Comparison of ENCODE assay signal across 14 cellular contexts in genomic region chr13:97786510-97786909, GRCh38.
DNase-seq lines count a peak whose midpoint lies in the region; ATAC-seq, FAIRE-seq and TF ChIP-seq lines count a peak whose summit lies in the region.
"Had no signal": no experiment of that assay in that cellular context is flagged by ENCODE, and none has a peak within 500 bp of the region (broad histone marks: within the 10 kb centered on the region; RNA-seq: fewer than 3 reads in every experiment).

No MANE protein-coding gene starts in this region.

- intact Hi-C loops in PC-9 (cut with micrococcal nuclease; ENCODE audit: unreplicated experiment) (no loop called here), kidney (cut with DNase I) (no loop called here)

- H4K91ac ChIP-seq in mesenchymal stem cell (ENCODE audit: low read length), result no peak overlapping the region

- no peaks in the 10 kb centered on the region; the same call in 1 of the 2 replicates for H3K9me2 ChIP-seq in PC-9 (ENCODE audit: insufficient read depth)

- no TSS peak for BruUV-seq in PC-9 (replicated peaks; lab: Mats Ljungman, UMichigan)

- H2BK12ac ChIP-seq in mesenchymal stem cell (ENCODE audit: low read length in 2 of 2), result no peak overlapping the region

- H3K14ac ChIP-seq in mesenchymal stem cell (ENCODE audit: low read length in 2 of 2), result no peak overlapping the region

- no peaks in the 10 kb centered on the region for H3K27me3 ChIP-seq in PC-9 (ENCODE audit: insufficient read depth, low read depth)
- H3K27me3 ChIP-seq in mesenchymal stem cell (ENCODE audit: control insufficient read depth in 1 of 2, insufficient read depth in 1 of 2, low read length in 2 of 2), result no peaks in the 10 kb centered on the region
- H3K27me3 ChIP-seq: BLaER1 had no signal

- no peak overlapping the region for H3K23ac ChIP-seq in mesenchymal stem cell (ENCODE audit: low read length in 2 of 2)

- H3K79me1 ChIP-seq in mesenchymal stem cell (replicated peaks; ENCODE audit: low read length, poor library complexity, severe bottlenecking), result no peaks in the 10 kb centered on the region

- H3K4me1 ChIP-seq in PC-9 (replicated peaks; ENCODE audit: insufficient read depth), result no peaks in the 10 kb centered on the region
- no peaks in the 10 kb centered on the region for H3K4me1 ChIP-seq in mesenchymal stem cell (ENCODE audit: control insufficient read depth, insufficient read depth, low read depth, low read length)
- H3K4me1 ChIP-seq in kidney (ENCODE audit: control insufficient read depth in 1 of 2, insufficient read depth in 1 of 2, low read depth in 1 of 2, low read length in 2 of 2), result no peaks in the 10 kb centered on the region
- H3K4me1 ChIP-seq: BLaER1, Caco-2 had no signal

- H2BK15ac ChIP-seq in mesenchymal stem cell (ENCODE audit: low read depth, poor library complexity, severe bottlenecking), result no peak overlapping the region

- H3K9me3 ChIP-seq in PC-9 (ENCODE audit: insufficient read depth, low read depth) (peaks cover 5% of the 10 kb centered on the region), mesenchymal stem cell (ENCODE audit: control insufficient read depth, low read length) (peaks cover 27% of the 10 kb centered on the region), kidney (ENCODE audit: control insufficient read depth in 1 of 2, low read length in 2 of 2) (peaks cover 3 to 22% of the 10 kb centered on the region in 2 donors)

- no peak overlapping the region for H3K27ac ChIP-seq in PC-9
- H3K27ac ChIP-seq in mesenchymal stem cell (ENCODE audit: low read length, poor library complexity, severe bottlenecking), result no peak overlapping the region
- no peak overlapping the region for H3K27ac ChIP-seq in kidney (ENCODE audit: low read depth in 2 of 2, low read length in 2 of 2)
- H3K27ac ChIP-seq: BLaER1 had no signal

- TF ChIP-seq CTCF in PC-9 (conservative IDR thresholded peaks at IDR 0.05) (no peak), kidney (IDR thresholded peaks at IDR 0.05; ENCODE audit: borderline replicate concordance, extremely low read depth, insufficient read depth) (no peak)

- no peak overlapping the region for H3K4ac ChIP-seq in mesenchymal stem cell (ENCODE audit: low read depth in 1 of 2, low read length in 2 of 2)

- no peak overlapping the region for H2BK5ac ChIP-seq in mesenchymal stem cell (ENCODE audit: low read depth, low read length, poor library complexity, severe bottlenecking)

- H3K79me2 ChIP-seq in PC-9 (ENCODE audit: low read depth), result no peaks in the 10 kb centered on the region

- no peak overlapping the region for H2BK120ac ChIP-seq in mesenchymal stem cell (ENCODE audit: low read depth, low read length)

- peak overlapping the region; percentile 7; the same call in 1 of the 2 replicates for H2AFZ ChIP-seq in PC-9
- no peak overlapping the region for H2AFZ ChIP-seq in mesenchymal stem cell (ENCODE audit: low read depth, low read length)
- H2AFZ ChIP-seq: GM23338 had no signal

- DNase-seq in ELR (ENCODE audit: low read depth), result peak; percentile 5
- DNase-seq in PC-9, result no peak
- peak; percentile 1 for DNase-seq in dermis blood vessel endothelial cell
- peak; percentile 9 for DNase-seq in mesenchymal stem cell
- DNase-seq in kidney, result no peak
- no peak for DNase-seq in iPS-NIHi7 (ENCODE audit: extremely low spot score)
- DNase-seq: AML-193; Caco-2; CD8-positive, alpha-beta memory T cell; DMS53; H7 had no signal

- ATAC-seq in GM21529 (IDR thresholded peaks at IDR 0.05; ENCODE audit: unreplicated experiment), result no peak
- ATAC-seq: GM23338 had no signal

- H3K4me2 ChIP-seq in PC-9 (no peak overlapping the region), mesenchymal stem cell (ENCODE audit: low read length, poor library complexity, severe bottlenecking) (no peak overlapping the region)
- H3K4me2 ChIP-seq: BLaER1, GM23338 had no signal

- no peak overlapping the region for H2AK5ac ChIP-seq in mesenchymal stem cell (ENCODE audit: low read length, severe bottlenecking)

- H3K36me3 ChIP-seq in PC-9 (ENCODE audit: low read depth), result no peaks in the 10 kb centered on the region
- H3K36me3 ChIP-seq in mesenchymal stem cell (ENCODE audit: control insufficient read depth in 1 of 2, insufficient read depth in 2 of 2, low read depth in 1 of 2, low read length in 2 of 2), result peaks cover 0 to 3% of the 10 kb centered on the region in 2 experiments
- H3K36me3 ChIP-seq in kidney (ENCODE audit: control insufficient read depth in 1 of 2, insufficient read depth in 2 of 2, low read length in 2 of 2), result no peaks in the 10 kb centered on the region
- H3K36me3 ChIP-seq: BLaER1 had no signal

- no peak for FAIRE-seq in kidney (lab: Jason Lieb, UNC)

- H3F3A ChIP-seq in PC-9 (ENCODE audit: insufficient read depth, low read depth), result no peaks in the 10 kb centered on the region

- CTCF ChIA-PET in PC-9 (lab: Charles Lee), result no interaction called here

- no peak overlapping the region for H3K18ac ChIP-seq in mesenchymal stem cell (ENCODE audit: low read depth in 1 of 2, low read length in 2 of 2)

- no peak overlapping the region for H4K8ac ChIP-seq in mesenchymal stem cell (ENCODE audit: low read length)

- no peaks in the 10 kb centered on the region for H4K20me1 ChIP-seq in PC-9 (ENCODE audit: insufficient read depth)
- H4K20me1 ChIP-seq: BLaER1 had no signal

- H3K9ac ChIP-seq in mesenchymal stem cell (ENCODE audit: low read length) (no peak overlapping the region), kidney (ENCODE audit: low read length in 2 of 2) (no peak overlapping the region)
- H3K9ac ChIP-seq: BLaER1 had no signal

- POLR2A ChIA-PET in PC-9 (lab: Charles Lee; ENCODE audit: unreplicated experiment), result no interaction called here

- no peak overlapping the region for H3K4me3 ChIP-seq in PC-9
- no peak overlapping the region for H3K4me3 ChIP-seq in mesenchymal stem cell (ENCODE audit: insufficient read depth in 1 of 2, low read depth in 1 of 2, low read length in 2 of 2)
- H3K4me3 ChIP-seq in kidney (ENCODE audit: low read length in 2 of 2), result no peak overlapping the region
- H3K4me3 ChIP-seq: BLaER1, GM23338 had no signal

- WGBS in mesenchymal stem cell, result 84% methylated on average over 1 of the region's 1 CpG

Comparison
In these comparisons a context has a peak if more than half of its experiments do, and no peak if none do; other contexts are left out.
1. DNase-seq: peak in ELR (single experiment), dermis blood vessel endothelial cell (single experiment) and mesenchymal stem cell (single experiment); none in PC-9 (0 of 2), kidney (single experiment) and iPS-NIHi7 (single experiment).